9 cellular contexts compared by ENCODE assay signal in the genomic region with DNA sequence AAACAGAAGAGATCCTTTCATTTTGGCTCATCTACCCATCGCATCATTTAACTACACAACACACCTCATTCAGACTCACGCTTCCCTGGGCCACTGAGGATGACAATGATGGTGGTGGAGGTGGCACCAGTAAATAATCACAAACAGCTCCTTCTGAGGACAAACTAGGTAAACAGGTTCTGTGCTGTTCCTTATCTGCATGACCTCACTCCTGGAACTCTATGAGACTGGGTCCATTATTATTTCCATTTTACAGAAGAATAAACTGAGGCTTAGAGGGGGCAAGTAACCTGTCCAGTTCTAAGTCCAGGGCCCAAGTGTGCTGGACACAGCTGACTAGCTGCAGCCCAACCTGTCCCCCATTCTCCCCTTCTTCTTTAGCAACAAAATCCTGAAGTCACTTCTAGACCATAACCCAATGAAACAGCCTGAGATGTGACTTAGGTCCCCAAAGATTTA. TPM values are rescaled to one million over a fixed set of nuclear protein-coding genes. Genes with fewer than 3 reads are reported as not detected.
A peak's percentile ranks its signal among the peaks of the same experiment; 100 is the strongest.
DNase-seq lines count a peak whose midpoint lies in the region; ATAC-seq and TF ChIP-seq lines count a peak whose summit lies in the region.
"Had no signal": no experiment of that assay in that cellular context is flagged by ENCODE, and none has a peak within 500 bp of the region (broad histone marks: within the 10 kb centered on the region; RNA-seq: fewer than 3 reads in every experiment).

No MANE protein-coding gene starts in this region.

- H2BK5ac ChIP-seq in mesenchymal stem cell (ENCODE audit: low read depth, low read length, poor library complexity, severe bottlenecking): no peak overlapping the region
- H2BK5ac ChIP-seq in mesendoderm (ENCODE audit: low read length): no peak overlapping the region

- H3K79me1 ChIP-seq in mesenchymal stem cell (replicated peaks; ENCODE audit: low read length, poor library complexity, severe bottlenecking): no peaks in the 10 kb centered on the region
- H3K79me1 ChIP-seq in mesendoderm (ENCODE audit: low read length): no peaks in the 10 kb centered on the region

- no peak overlapping the region for H2BK12ac ChIP-seq in mesenchymal stem cell (ENCODE audit: low read length in 2 of 2)

- H3K27me3 Mint-ChIP-seq in activated CD4-positive, alpha-beta memory T cell treated with anti-CD3 and anti-CD28 coated beads for 36 hours: no peaks in the 10 kb centered on the region

- H2AK5ac ChIP-seq in mesenchymal stem cell (ENCODE audit: low read length, severe bottlenecking) (no peak overlapping the region), mesendoderm (ENCODE audit: low read length) (no peak overlapping the region)

- ATAC-seq in heart left ventricle (no peak), left cardiac atrium (no peak), psoas muscle (no peak)

- no peak overlapping the region for H3K14ac ChIP-seq in mesenchymal stem cell (ENCODE audit: low read length in 2 of 2)

- no peak overlapping the region for H4K5ac ChIP-seq in mesendoderm (ENCODE audit: low read length)

- H2BK120ac ChIP-seq in mesenchymal stem cell (ENCODE audit: low read depth, low read length) (no peak overlapping the region), mesendoderm (ENCODE audit: low read depth, low read length) (no peak overlapping the region)

- DNase-seq in heart left ventricle: no peak
- DNase-seq in left cardiac atrium: no peak
- peak; percentile 28 for DNase-seq in activated CD4-positive, alpha-beta memory T cell treated with anti-CD3 and anti-CD28 coated beads for 36 hours
- DNase-seq in mesenchymal stem cell: no peak
- no peak for DNase-seq in tibial artery
- no peak for DNase-seq in superior temporal gyrus (ENCODE audit: extremely low spot score)
- DNase-seq in mesendoderm: no peak
- DNase-seq in psoas muscle: no peak
- DNase-seq: retina had no signal

- H3K4me2 ChIP-seq in mesenchymal stem cell (ENCODE audit: low read length, poor library complexity, severe bottlenecking): no peak overlapping the region
- H3K4me2 ChIP-seq in mesendoderm (ENCODE audit: low read length): no peak overlapping the region

- peak overlapping the region; percentile 2 for H3K9ac ChIP-seq in mesenchymal stem cell (ENCODE audit: low read length)
- no peak overlapping the region for H3K9ac ChIP-seq in mesendoderm (ENCODE audit: low read length)

- TF ChIP-seq POLR2A in heart left ventricle (IDR thresholded peaks at IDR 0.05): no peak

- POLR2A ChIA-PET in activated CD4-positive, alpha-beta memory T cell treated with anti-CD3 and anti-CD28 coated beads for 36 hours (lab: Charles Lee): interaction anchor here (0.6 kb wide), 1 partner anchor 339 kb away, joined by 3 read pairs; no protein-coding TSS in a partner anchor

- no peak overlapping the region for H3K18ac ChIP-seq in mesenchymal stem cell (ENCODE audit: low read depth in 1 of 2, low read length in 2 of 2)
- H3K18ac ChIP-seq in mesendoderm (ENCODE audit: low read length): no peak overlapping the region

- H3K56ac ChIP-seq in mesendoderm (ENCODE audit: low read length): no peak overlapping the region

- H3K9me3 Mint-ChIP-seq in activated CD4-positive, alpha-beta memory T cell treated with anti-CD3 and anti-CD28 coated beads for 36 hours: no peaks in the 10 kb centered on the region

- H3K9me3 ChIP-seq in heart left ventricle (no peaks in the 10 kb centered on the region), mesenchymal stem cell (ENCODE audit: control insufficient read depth, low read length) (no peaks in the 10 kb centered on the region), tibial artery (no peaks in the 10 kb centered on the region), psoas muscle (no peaks in the 10 kb centered on the region)

- CTCF ChIA-PET in activated CD4-positive, alpha-beta memory T cell treated with anti-CD3 and anti-CD28 coated beads for 36 hours (lab: Charles Lee): interaction anchor here (1.8 kb wide), 1 partner anchor 31 kb away, joined by 4 read pairs; no protein-coding TSS in a partner anchor

- no peaks in the 10 kb centered on the region for H3K36me3 Mint-ChIP-seq in activated CD4-positive, alpha-beta memory T cell treated with anti-CD3 and anti-CD28 coated beads for 36 hours

- intact Hi-C loops in heart left ventricle (cut with DNase I) (loop anchor here in 2 of 10 donors (5.0 to 10.0 kb wide), 2 partner anchors 47 to 50 kb away; a partner anchor contains a TSS), left cardiac atrium (cut with DNase I) (no loop called here), tibial artery (cut with DNase I; ENCODE audit: low total_unique reads) (no loop called here), psoas muscle (cut with DNase I) (no loop called here)
- intact Hi-C loops in activated CD4-positive, alpha-beta memory T cell treated with anti-CD3 and anti-CD28 coated beads for 36 hours (cut with micrococcal nuclease): loop anchor here (5.0 kb wide), 1 partner anchor 47 kb away; no protein-coding TSS in a partner anchor

- H2AFZ ChIP-seq in mesenchymal stem cell (ENCODE audit: low read depth, low read length): no peak overlapping the region

- no peak overlapping the region for H4K8ac ChIP-seq in mesenchymal stem cell (ENCODE audit: low read length)
- no peak overlapping the region for H4K8ac ChIP-seq in mesendoderm (ENCODE audit: low read depth, low read length)

- H3K27ac Mint-ChIP-seq in activated CD4-positive, alpha-beta memory T cell treated with anti-CD3 and anti-CD28 coated beads for 36 hours: peak overlapping the region; percentile 73

- H3K4me1 Mint-ChIP-seq in activated CD4-positive, alpha-beta memory T cell treated with anti-CD3 and anti-CD28 coated beads for 36 hours (ENCODE audit: low read depth): peaks cover 31% of the 10 kb centered on the region

- peaks cover 0 to 73% (median 40%) of the 10 kb centered on the region in 12 donors for H3K4me1 ChIP-seq in heart left ventricle
- H3K4me1 ChIP-seq in mesenchymal stem cell (ENCODE audit: control insufficient read depth, insufficient read depth, low read depth, low read length): peaks cover 18% of the 10 kb centered on the region
- peaks cover 5 to 65% (median 42%) of the 10 kb centered on the region in 4 donors for H3K4me1 ChIP-seq in tibial artery
- H3K4me1 ChIP-seq in mesendoderm (ENCODE audit: control insufficient read depth, low read depth, low read length): no peaks in the 10 kb centered on the region
- no peaks in the 10 kb centered on the region for H3K4me1 ChIP-seq in psoas muscle

- H3K23ac ChIP-seq in mesenchymal stem cell (ENCODE audit: low read length in 2 of 2) (no peak overlapping the region), mesendoderm (ENCODE audit: low read length) (no peak overlapping the region)

- H3K27me3 ChIP-seq in heart left ventricle (no peaks in the 10 kb centered on the region), mesenchymal stem cell (ENCODE audit: control insufficient read depth in 1 of 2, insufficient read depth in 1 of 2, low read length in 2 of 2) (peaks cover 0 to 5% of the 10 kb centered on the region in 2 experiments), tibial artery (no peaks in the 10 kb centered on the region), mesendoderm (ENCODE audit: insufficient read depth, low read length, poor library complexity) (no peaks in the 10 kb centered on the region), psoas muscle (ENCODE audit: insufficient read depth in 3 of 3, low read length in 2 of 3) (no peaks in the 10 kb centered on the region)

- no peak overlapping the region for H4K91ac ChIP-seq in mesenchymal stem cell (ENCODE audit: low read length)

- TF ChIP-seq CTCF in heart left ventricle (IDR thresholded peaks at IDR 0.05) (no peak), tibial artery (IDR thresholded peaks at IDR 0.05) (no peak), psoas muscle (IDR thresholded peaks at IDR 0.05) (no peak)

- H3K79me2 ChIP-seq in mesendoderm (ENCODE audit: control insufficient read depth, insufficient read depth, low read length): no peaks in the 10 kb centered on the region

- H3K4ac ChIP-seq in mesenchymal stem cell (ENCODE audit: low read depth in 1 of 2, low read length in 2 of 2) (no peak overlapping the region), mesendoderm (ENCODE audit: low read depth, low read length) (no peak overlapping the region)

- WGBS in heart left ventricle, 4 donors: 86 to 95% (median 93%) methylated on average over 2 of the region's 2 CpGs
- WGBS in mesenchymal stem cell: 80% methylated on average over 1 of the region's 2 CpGs
- no CpG with 5 or more reads among the region's 2 CpGs for WGBS in mesendoderm (ENCODE audit: extremely low coverage, insufficient coverage, low lambda C conversion rate)
- 84 to 90% (median 89%) methylated on average over 2 of the region's 2 CpGs for WGBS in psoas muscle, 3 donors

- H3K27ac ChIP-seq in heart left ventricle (peak overlapping the region in 7 of 12 donors; percentile 23 to 81 (median 69)), mesenchymal stem cell (ENCODE audit: low read length, poor library complexity, severe bottlenecking) (no peak overlapping the region), tibial artery (peak overlapping the region; percentile 71 to 76), mesendoderm (ENCODE audit: low read depth, low read length) (no peak overlapping the region), psoas muscle (no peak overlapping the region)

- no peak overlapping the region for H3K4me3 Mint-ChIP-seq in activated CD4-positive, alpha-beta memory T cell treated with anti-CD3 and anti-CD28 coated beads for 36 hours

- H2BK15ac ChIP-seq in mesenchymal stem cell (ENCODE audit: low read depth, poor library complexity, severe bottlenecking) (no peak overlapping the region), mesendoderm (replicated peaks; ENCODE audit: low read depth) (no peak overlapping the region)

- no peak overlapping the region for H3K4me3 ChIP-seq in heart left ventricle
- H3K4me3 ChIP-seq in mesenchymal stem cell (ENCODE audit: insufficient read depth in 1 of 2, low read depth in 1 of 2, low read length in 2 of 2): peak overlapping the region in 1 of 2 experiments; percentile 36
- H3K4me3 ChIP-seq in tibial artery: no peak overlapping the region
- no peak overlapping the region for H3K4me3 ChIP-seq in mesendoderm (ENCODE audit: low read length)
- no peak overlapping the region for H3K4me3 ChIP-seq in psoas muscle

- H3K36me3 ChIP-seq in heart left ventricle: no peaks in the 10 kb centered on the region
- no peaks in the 10 kb centered on the region for H3K36me3 ChIP-seq in mesenchymal stem cell (ENCODE audit: control insufficient read depth in 1 of 2, insufficient read depth in 2 of 2, low read depth in 1 of 2, low read length in 2 of 2)
- no peaks in the 10 kb centered on the region for H3K36me3 ChIP-seq in tibial artery
- H3K36me3 ChIP-seq in mesendoderm (ENCODE audit: control insufficient read depth, insufficient read depth, low read length): no peaks in the 10 kb centered on the region
- no peaks in the 10 kb centered on the region for H3K36me3 ChIP-seq in psoas muscle (ENCODE audit: insufficient read depth in 1 of 2, low read depth in 1 of 2)

RNA-seq across cellular contexts. Expression of a gene that starts 50.4 kb away (rescaled TPM):
- 100 to 1,000 TPM in 3 of 9 donors, 10 to 100 TPM in 6; 71.7 to 152 (median 91.0) TPM for total RNA-seq in heart left ventricle
- 100 to 1,000 TPM in 1 of 2 donors, 10 to 100 TPM in 1; 44.5 to 158 TPM for polyA plus RNA-seq in heart left ventricle
- total RNA-seq in left cardiac atrium: 10 to 100 TPM; 92.0 to 99.9 TPM
- 10 to 100 TPM; 28.1 to 35.2 TPM for total RNA-seq in activated CD4-positive, alpha-beta memory T cell treated with anti-CD3 and anti-CD28 coated beads for 36 hours
- 8.1 TPM for polyA plus RNA-seq in mesenchymal stem cell (2013, experiment 1 of 2)
- 7.9 TPM for polyA plus RNA-seq in mesenchymal stem cell (2013, experiment 2 of 2)
- polyA plus RNA-seq in mesendoderm (2013, experiment 1 of 2): 33.1 TPM
- polyA plus RNA-seq in mesendoderm (2013, experiment 2 of 2): 33.6 TPM
- 10 to 100 TPM; 33.7 to 51.0 (median 45.6) TPM for total RNA-seq in psoas muscle
- polyA plus RNA-seq in psoas muscle: 10 to 100 TPM; 30.0 to 61.1 (median 32.5) TPM

Comparison
In these comparisons a context has a peak if more than half of its experiments do, and no peak if none do; other contexts are left out.
1. H3K27ac ChIP-seq: peak in heart left ventricle (7 of 12) and tibial artery (2 of 2); none in mesenchymal stem cell (single experiment), mesendoderm (single experiment) and psoas muscle (single experiment).